ENCODE assay signal across 9 cellular contexts in the genomic region with DNA sequence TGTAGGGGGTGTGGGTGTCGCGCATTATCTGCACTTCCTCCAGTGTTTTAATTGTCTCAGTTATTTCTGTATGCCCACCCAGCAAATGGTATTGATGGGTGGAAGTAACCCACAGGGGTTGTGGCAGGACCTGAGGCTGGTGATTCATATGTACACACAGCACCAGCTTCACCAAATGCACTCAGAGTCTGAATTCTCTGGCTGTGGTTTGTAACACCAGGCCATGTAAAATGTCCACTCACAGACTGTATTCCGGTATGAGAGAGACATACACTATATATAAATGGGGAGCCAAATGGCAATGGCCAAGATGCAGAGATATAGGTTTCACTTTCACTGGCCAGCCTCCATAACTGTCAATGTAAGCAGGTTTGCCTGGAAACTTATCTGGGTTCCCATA.
"Had no signal": no experiment of that assay in that cellular context is flagged by ENCODE, and none has a peak within 500 bp of the region (broad histone marks: within the 10 kb centered on the region; RNA-seq: fewer than 3 reads in every experiment).

No MANE protein-coding gene starts in this region.

- H3K4me1 Mint-ChIP-seq: IgD-negative memory B cell had no signal

- H3K27ac Mint-ChIP-seq: HFFc6, IgD-negative memory B cell had no signal

- H3K9ac ChIP-seq: GM23248 had no signal

- H3K36me3 Mint-ChIP-seq: IgD-negative memory B cell had no signal

- H3K27ac ChIP-seq: GM23248 had no signal

- H3K27me3 Mint-ChIP-seq: IgD-negative memory B cell had no signal

- H2AFZ ChIP-seq: GM23248 had no signal

- DNase-seq: GM23248, GOT3, H7, HFFc6, KBM-7 had no signal

- H3K4me3 ChIP-seq: GM23248, HAP-1 had no signal

- H3K4me1 ChIP-seq: HAP-1 had no signal

- H3K36me3 ChIP-seq: HAP-1 had no signal

- H3K4me3 Mint-ChIP-seq: HFFc6, IgD-negative memory B cell had no signal

- ATAC-seq: HCT116, HepG2 had no signal
